ENCODE assay signal across 8 cellular contexts in genomic region chr10:89086801-89087513, GRCh38.
A peak's percentile ranks its signal among the peaks of the same experiment; 100 is the strongest.
DNase-seq lines count a peak whose midpoint lies in the region; ATAC-seq and TF ChIP-seq lines count a peak whose summit lies in the region.

No MANE protein-coding gene starts in this region.

- H3K9me2 ChIP-seq in OCI-LY1 (ENCODE audit: low read depth, low read length) = no peaks in the 10 kb centered on the region

- peak overlapping the region; percentile 91; the same call in 1 of the 2 replicates for H2AFZ ChIP-seq in OCI-LY1 (ENCODE audit: low read length)

- no peaks in the 10 kb centered on the region for H3K27me3 ChIP-seq in OCI-LY1 (ENCODE audit: insufficient read depth, low read length)

- no peaks in the 10 kb centered on the region for H3K9me3 ChIP-seq in OCI-LY1 (ENCODE audit: low read length)

- ATAC-seq in GM21381 (IDR thresholded peaks at IDR 0.05; ENCODE audit: unreplicated experiment) (no peak), GM19452 (IDR thresholded peaks at IDR 0.05; ENCODE audit: unreplicated experiment) (no peak)

- no peak for TF ChIP-seq CTCF in OCI-LY1 (IDR thresholded peaks at IDR 0.05; ENCODE audit: low read length)

- peak overlapping the region; percentile 43 for H3K27ac ChIP-seq in OCI-LY1 (ENCODE audit: low read depth, low read length, poor library complexity, severe bottlenecking)

- H3K36me3 ChIP-seq in OCI-LY1 (ENCODE audit: insufficient read depth, low read length) = no peaks in the 10 kb centered on the region

- H3K4me3 ChIP-seq in OCI-LY1 (ENCODE audit: low read depth, low read length, poor library complexity, severe bottlenecking) = peak overlapping the region; percentile 47

- H3K4me1 ChIP-seq in OCI-LY1 (ENCODE audit: insufficient read depth, low read length, severe bottlenecking) = peaks cover 18% of the 10 kb centered on the region

- peak overlapping the region; percentile 63 for H3K4me2 ChIP-seq in OCI-LY1 (ENCODE audit: low read length)

- peak; percentile 86 for DNase-seq in ELR (ENCODE audit: low read depth)
- peak; percentile 16 to 68 for DNase-seq in erythroblast (lab: John Stamatoyannopoulos, UW)
- peak; percentile 55 for DNase-seq in non-pigmented ciliary epithelial cell (ENCODE audit: low read depth)
- no peak for DNase-seq in NCI-H2196 treated with DMSO at 0.1 percent for 48 hours (lab: John Stamatoyannopoulos, UW; ENCODE audit: unreplicated experiment)
- DNase-seq in NCI-H2107 treated with DMSO at 0.1 percent for 48 hours (lab: John Stamatoyannopoulos, UW; ENCODE audit: unreplicated experiment) = no peak

- TF ChIP-seq POLR2A in erythroblast (IDR thresholded peaks at IDR 0.05; ENCODE audit: low read length) = no peak

- H3K9ac ChIP-seq in OCI-LY1 (ENCODE audit: low read length) = peak overlapping the region; percentile 49; the same call in 1 of the 2 replicates

- H3K79me2 ChIP-seq in OCI-LY1 (ENCODE audit: insufficient read depth, low read length) = no peaks in the 10 kb centered on the region

- no peaks in the 10 kb centered on the region for H3F3A ChIP-seq in OCI-LY1 (ENCODE audit: insufficient read depth, low read length)

- H4K20me1 ChIP-seq in OCI-LY1 (ENCODE audit: insufficient read depth, low read length) = no peaks in the 10 kb centered on the region

Comparison
In these comparisons a context has a peak if more than half of its experiments do, and no peak if none do; other contexts are left out.
1. DNase-seq: peak in ELR (single experiment), erythroblast (2 of 2) and non-pigmented ciliary epithelial cell (single experiment); none in NCI-H2196 treated with DMSO at 0.1 percent for 48 hours (single experiment) and NCI-H2107 treated with DMSO at 0.1 percent for 48 hours (single experiment).